8 cellular contexts compared by ENCODE assay signal in the genomic region with DNA sequence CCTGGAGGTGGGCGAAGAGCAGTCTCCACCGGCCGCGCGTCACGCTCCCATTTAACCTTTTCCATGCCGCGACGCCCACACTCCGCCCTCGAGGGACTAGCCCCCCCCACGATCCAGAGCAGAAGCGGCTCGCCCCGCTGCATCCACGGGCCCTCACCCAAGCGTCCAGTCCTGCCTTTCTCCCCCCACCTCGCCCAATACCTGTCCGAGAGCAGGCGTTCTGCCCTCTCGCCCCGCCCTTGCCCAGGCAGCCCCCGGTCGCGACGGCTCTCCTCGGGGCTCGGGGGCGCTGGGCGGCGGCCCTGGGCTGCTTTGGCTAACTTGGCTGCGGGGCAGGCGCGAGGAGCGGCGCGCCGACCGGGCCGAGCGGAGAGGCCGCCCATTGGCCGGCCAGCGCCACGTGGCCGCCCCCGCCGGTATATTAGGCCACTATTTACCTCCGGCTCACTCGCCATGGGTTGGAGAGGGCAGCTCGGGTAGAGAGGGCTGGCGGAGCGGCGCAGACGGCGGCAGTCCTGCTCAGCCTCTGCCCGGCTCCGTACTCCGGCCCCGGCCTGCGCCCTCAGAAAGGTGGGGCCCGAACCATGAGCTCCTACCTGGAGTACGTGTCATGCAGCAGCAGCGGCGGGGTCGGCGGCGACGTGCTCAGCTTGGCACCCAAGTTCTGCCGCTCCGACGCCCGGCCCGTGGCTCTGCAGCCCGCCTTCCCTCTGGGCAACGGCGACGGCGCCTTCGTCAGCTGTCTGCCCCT. TPM values are rescaled to one million over a fixed set of nuclear protein-coding genes. Genes with fewer than 3 reads are reported as not detected.
DNase-seq lines count a peak whose midpoint lies in the region; ATAC-seq, FAIRE-seq and TF ChIP-seq lines count a peak whose summit lies in the region.

A gene (plus strand): TSS at position 451 of the 751 bp plus-strand sequence. CDS start 134 bp downstream, at position 585.

- H2AFZ ChIP-seq in ACC112 (ENCODE audit: low read length, unreplicated experiment), result peak within 1 kb of the TSS; percentile 73

- H3K27ac Mint-ChIP-seq in stimulated activated naive B cell treated with anti-CD40 and anti-IgM and Interleukin-4, amounts not matched to agents 10 μg/mL and 1 μg/mL and 100 μg/mL, for 72 hours, result peak within 1 kb of the TSS; percentile 89

- no peak within 1 kb of the TSS for H3K27ac ChIP-seq in ACC112 (ENCODE audit: low read depth, low read length)

- H3K4me3 ChIP-seq in ACC112 (ENCODE audit: low read depth, low read length) (peak within 1 kb of the TSS; percentile 83), GM12865 (ENCODE audit: low read depth, low read length) (peak within 1 kb of the TSS; percentile 20), bronchial epithelial cell (ENCODE audit: low read depth, low read length) (peak within 1 kb of the TSS; percentile 42)

- FAIRE-seq in bronchial epithelial cell (lab: Jason Lieb, UNC), result no peak

- DNase-seq in GM12865 (ENCODE audit: low read depth) (no peak), NCI-H510A treated with DMSO at 0.1 percent for 48 hours (lab: John Stamatoyannopoulos, UW) (peak; percentile 84), bronchial epithelial cell (ENCODE audit: low read depth) (no peak), kidney tubule cell (ENCODE audit: low spot score) (peak; percentile 86), 8988T (no peak)
- DNase-seq in stimulated activated naive B cell treated with anti-CD40 and anti-IgM and Interleukin-4, amounts not matched to agents 10 μg/mL and 1 μg/mL and 100 μg/mL, for 72 hours, result no peak

- peak; percentile 12 to 41 for ATAC-seq in stimulated activated naive B cell treated with anti-CD40 and anti-IgM and Interleukin-4, amounts not matched to agents 10 μg/mL and 1 μg/mL and 100 μg/mL, for 72 hours (replicated peaks)
- ATAC-seq in HG03354 (IDR thresholded peaks at IDR 0.05; ENCODE audit: poor library complexity, severe bottlenecking, unreplicated experiment), result no peak

- peaks cover 3% of the 10 kb centered on the region for H3K4me1 ChIP-seq in ACC112 (ENCODE audit: control insufficient read depth, insufficient read depth, low read length, unreplicated experiment)

- peaks cover 64 to 86% of the 10 kb centered on the region in 2 donors for H3K27me3 Mint-ChIP-seq in stimulated activated naive B cell treated with anti-CD40 and anti-IgM and Interleukin-4, amounts not matched to agents 10 μg/mL and 1 μg/mL and 100 μg/mL, for 72 hours

- peaks cover 47% of the 10 kb centered on the region for H3K27me3 ChIP-seq in ACC112 (ENCODE audit: insufficient read depth, low read length)
- peaks cover 39% of the 10 kb centered on the region for H3K27me3 ChIP-seq in bronchial epithelial cell (ENCODE audit: control insufficient read depth, insufficient read depth, low read length)

- no peaks in the 10 kb centered on the region for H3K36me3 ChIP-seq in ACC112 (ENCODE audit: insufficient read depth, low read length)
- H3K36me3 ChIP-seq in bronchial epithelial cell (ENCODE audit: control insufficient read depth, insufficient read depth, low read length), result no peaks in the 10 kb centered on the region

- H3K79me2 ChIP-seq in ACC112 (ENCODE audit: control insufficient read depth, insufficient read depth, low read length, unreplicated experiment), result no peaks in the 10 kb centered on the region

- peaks cover 11 to 25% of the 10 kb centered on the region in 2 donors for H3K4me1 Mint-ChIP-seq in stimulated activated naive B cell treated with anti-CD40 and anti-IgM and Interleukin-4, amounts not matched to agents 10 μg/mL and 1 μg/mL and 100 μg/mL, for 72 hours

- H3K4me3 Mint-ChIP-seq in stimulated activated naive B cell treated with anti-CD40 and anti-IgM and Interleukin-4, amounts not matched to agents 10 μg/mL and 1 μg/mL and 100 μg/mL, for 72 hours, result peak within 1 kb of the TSS; percentile 83

- TF ChIP-seq CTCF in GM12865 (IDR thresholded peaks at IDR 0.05; ENCODE audit: insufficient read depth, low read depth, low read length, missing control alignments), result no peak
- no peak for TF ChIP-seq CTCF in bronchial epithelial cell (IDR thresholded peaks at IDR 0.05; ENCODE audit: insufficient read depth, low read length, severe bottlenecking)

- H3K36me3 Mint-ChIP-seq in stimulated activated naive B cell treated with anti-CD40 and anti-IgM and Interleukin-4, amounts not matched to agents 10 μg/mL and 1 μg/mL and 100 μg/mL, for 72 hours, result no peaks in the 10 kb centered on the region

- peaks cover 2 to 3% of the 10 kb centered on the region in 2 donors for H3K9me3 Mint-ChIP-seq in stimulated activated naive B cell treated with anti-CD40 and anti-IgM and Interleukin-4, amounts not matched to agents 10 μg/mL and 1 μg/mL and 100 μg/mL, for 72 hours

RNA-seq across cellular contexts. Expression of the gene that starts here (rescaled TPM):
- not detected in 2 replicates for total RNA-seq in bronchial epithelial cell

Comparison
In these comparisons a context has a peak if more than half of its experiments do, and no peak if none do; other contexts are left out.
1. H3K4me3 ChIP-seq: peak in every context shown above with its lines; median percentile 83 in ACC112; 42 in bronchial epithelial cell; 20 in GM12865.
2. DNase-seq: peak in NCI-H510A treated with DMSO at 0.1 percent for 48 hours (single experiment) and kidney tubule cell (single experiment); none in GM12865 (single experiment), bronchial epithelial cell (single experiment), stimulated activated naive B cell treated with anti-CD40 and anti-IgM and Interleukin-4, amounts not matched to agents 10 μg/mL and 1 μg/mL and 100 μg/mL, for 72 hours (single experiment) and 8988T (single experiment).